Comparison of ENCODE assay signal across 1 cellular context in genomic region chr12:94930216-94930654, GRCh38.
TF ChIP-seq lines count a peak whose summit lies in the region.

No MANE protein-coding gene starts in this region.

TF ChIP-seq in HepG2, 621 proteins besides CTCF, POLR2A, EP300 and RAD21 (continued from another document and continues in another):
- TF ChIP-seq LCORL (IDR thresholded peaks at IDR 0.05), result peak; percentile 84
- peak; percentile 78 for TF ChIP-seq LCORL (CRISPR knock-in tag; IDR thresholded peaks at IDR 0.05)
- 0 out of 2 replicates have a peak, but pooled peaks have one; percentile 26 for TF ChIP-seq ZNF792 (CRISPR knock-in tag; IDR thresholded peaks at IDR 0.05)
- no peak for TF ChIP-seq ZNF782 (CRISPR knock-in tag; IDR thresholded peaks at IDR 0.05; ENCODE audit: borderline replicate concordance)
- TF ChIP-seq PITX1 (CRISPR knock-in tag; IDR thresholded peaks at IDR 0.05), result peak; percentile 85
- TF ChIP-seq GZF1 (CRISPR knock-in tag; IDR thresholded peaks at IDR 0.05), result no peak
- peak; percentile 87 for TF ChIP-seq PPARG (CRISPR knock-in tag; conservative IDR thresholded peaks at IDR 0.05)
- peak; percentile 67 for TF ChIP-seq BRF2 (CRISPR knock-in tag; IDR thresholded peaks at IDR 0.05)
- TF ChIP-seq ZSCAN31 (CRISPR knock-in tag; IDR thresholded peaks at IDR 0.05; ENCODE audit: low read depth), result no peak
- TF ChIP-seq, protein P1, sequence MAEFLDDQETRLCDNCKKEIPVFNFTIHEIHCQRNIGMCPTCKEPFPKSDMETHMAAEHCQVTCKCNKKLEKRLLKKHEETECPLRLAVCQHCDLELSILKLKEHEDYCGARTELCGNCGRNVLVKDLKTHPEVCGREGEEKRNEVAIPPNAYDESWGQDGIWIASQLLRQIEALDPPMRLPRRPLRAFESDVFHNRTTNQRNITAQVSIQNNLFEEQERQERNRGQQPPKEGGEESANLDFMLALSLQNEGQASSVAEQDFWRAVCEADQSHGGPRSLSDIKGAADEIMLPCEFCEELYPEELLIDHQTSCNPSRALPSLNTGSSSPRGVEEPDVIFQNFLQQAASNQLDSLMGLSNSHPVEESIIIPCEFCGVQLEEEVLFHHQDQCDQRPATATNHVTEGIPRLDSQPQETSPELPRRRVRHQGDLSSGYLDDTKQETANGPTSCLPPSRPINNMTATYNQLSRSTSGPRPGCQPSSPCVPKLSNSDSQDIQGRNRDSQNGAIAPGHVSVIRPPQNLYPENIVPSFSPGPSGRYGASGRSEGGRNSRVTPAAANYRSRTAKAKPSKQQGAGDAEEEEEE (CRISPR knock-in tag; IDR thresholded peaks at IDR 0.05; ENCODE audit: borderline replicate concordance), result no peak
- peak; percentile 79; the same call in 1 of the 2 replicates for TF ChIP-seq ZNF331 (CRISPR knock-in tag; IDR thresholded peaks at IDR 0.05)
- peak; percentile 59; the same call in 1 of the 2 replicates for TF ChIP-seq THRA (CRISPR knock-in tag; IDR thresholded peaks at IDR 0.05; ENCODE audit: borderline replicate concordance)
- no peak for TF ChIP-seq POLR2G (IDR thresholded peaks at IDR 0.05; ENCODE audit: low read depth, low read length)
- TF ChIP-seq MYPOP (CRISPR knock-in tag; IDR thresholded peaks at IDR 0.05), result peak; percentile 64; the same call in 1 of the 2 replicates
- TF ChIP-seq ZNF556 (CRISPR knock-in tag; IDR thresholded peaks at IDR 0.05; ENCODE audit: borderline replicate concordance), result peak; percentile 58; the same call in 1 of the 2 replicates
- TF ChIP-seq NAIF1 (CRISPR knock-in tag; IDR thresholded peaks at IDR 0.05; ENCODE audit: borderline replicate concordance), result 0 out of 2 replicates have a peak, but pooled peaks have one; percentile 55
- TF ChIP-seq CREB1 (IDR thresholded peaks at IDR 0.05), result no peak
- peak; percentile 77 for TF ChIP-seq CREB1 (CRISPR knock-in tag; IDR thresholded peaks at IDR 0.05)
- no peak for TF ChIP-seq RELA (CRISPR knock-in tag; IDR thresholded peaks at IDR 0.05)
- TF ChIP-seq NCOA5 (CRISPR knock-in tag; IDR thresholded peaks at IDR 0.05), result no peak
- no peak for TF ChIP-seq ZKSCAN1 (IDR thresholded peaks at IDR 0.05; ENCODE audit: low read length)
- no peak for TF ChIP-seq TAF1 (CRISPR knock-in tag; IDR thresholded peaks at IDR 0.05)
- peak; percentile 72; the same call in 1 of the 2 replicates for TF ChIP-seq HNF1A (IDR thresholded peaks at IDR 0.05; ENCODE audit: low read depth)
- TF ChIP-seq HNF1A (CRISPR knock-in tag; IDR thresholded peaks at IDR 0.05; ENCODE audit: borderline replicate concordance), result 0 out of 2 replicates have a peak, but pooled peaks have one; percentile 52
- peak; percentile 86 for TF ChIP-seq RXRB (CRISPR knock-in tag; IDR thresholded peaks at IDR 0.05; ENCODE audit: borderline replicate concordance)
- no peak for TF ChIP-seq ZNF816 (CRISPR knock-in tag; IDR thresholded peaks at IDR 0.05; ENCODE audit: borderline replicate concordance)
- TF ChIP-seq AKAP8 (CRISPR knock-in tag; IDR thresholded peaks at IDR 0.05), result 0 out of 2 replicates have a peak, but pooled peaks have one; percentile 39
- TF ChIP-seq IRX3 (CRISPR knock-in tag; IDR thresholded peaks at IDR 0.05; ENCODE audit: borderline replicate concordance, low read depth), result peak; percentile 67; the same call in 1 of the 2 replicates
- TF ChIP-seq TEAD3 (CRISPR knock-in tag; optimal IDR thresholded peaks at IDR 0.05; ENCODE audit: borderline replicate concordance), result peak; percentile 75
- peak; percentile 84 for TF ChIP-seq FOXA1 (IDR thresholded peaks at IDR 0.05)
- peak; percentile 73 for TF ChIP-seq FOXA1 (CRISPR knock-in tag; IDR thresholded peaks at IDR 0.05)
- TF ChIP-seq HMG20B (CRISPR knock-in tag; conservative IDR thresholded peaks at IDR 0.05), result peak; percentile 73; the same call in 1 of the 2 replicates
- TF ChIP-seq ZNF609 (CRISPR knock-in tag; IDR thresholded peaks at IDR 0.05; ENCODE audit: borderline replicate concordance), result peak; percentile 98
- no peak for TF ChIP-seq ZNF577 (CRISPR knock-in tag; IDR thresholded peaks at IDR 0.05; ENCODE audit: borderline replicate concordance, low read depth)
- TF ChIP-seq HOXA7 (CRISPR knock-in tag; IDR thresholded peaks at IDR 0.05), result no peak
- peak; percentile 90; the same call in 1 of the 2 replicates for TF ChIP-seq FOXJ3 (CRISPR knock-in tag; IDR thresholded peaks at IDR 0.05; ENCODE audit: borderline replicate concordance)
- TF ChIP-seq HNF4A (CRISPR knock-in tag; IDR thresholded peaks at IDR 0.05), result peak; percentile 84
- no peak for TF ChIP-seq GABPA (IDR thresholded peaks at IDR 0.05; ENCODE audit: low read depth, low read length)
- TF ChIP-seq GABPA (CRISPR knock-in tag; IDR thresholded peaks at IDR 0.05; ENCODE audit: low read depth), result peak; percentile 36
- TF ChIP-seq AGO2 (optimal IDR thresholded peaks at IDR 0.05; ENCODE audit: low read depth, low read length), result no peak
- peak; percentile 50 for TF ChIP-seq ASH2L (IDR thresholded peaks at IDR 0.05; ENCODE audit: insufficient read length, low read depth, low read length)
- no peak for TF ChIP-seq SOX6 (IDR thresholded peaks at IDR 0.05)
- TF ChIP-seq SOX6 (CRISPR knock-in tag; IDR thresholded peaks at IDR 0.05), result peak; percentile 91
- peak; percentile 65 for TF ChIP-seq HNF4G (IDR thresholded peaks at IDR 0.05; ENCODE audit: borderline replicate concordance, low read depth, low read length)
- TF ChIP-seq HNF4G (CRISPR knock-in tag; IDR thresholded peaks at IDR 0.05; ENCODE audit: borderline replicate concordance, low read depth), result no peak
- peak; percentile 68; the same call in 1 of the 2 replicates for TF ChIP-seq ZMYM3 (CRISPR knock-in tag; IDR thresholded peaks at IDR 0.05)
- TF ChIP-seq CHD4 (IDR thresholded peaks at IDR 0.05; ENCODE audit: borderline replicate concordance, low read length), result peak; percentile 67; the same call in 1 of the 2 replicates
- TF ChIP-seq SMAD3 (CRISPR knock-in tag; IDR thresholded peaks at IDR 0.05), result peak; percentile 67; the same call in 1 of the 2 replicates
- peak; percentile 80; the same call in 1 of the 2 replicates for TF ChIP-seq ZSCAN9 (CRISPR knock-in tag; IDR thresholded peaks at IDR 0.05; ENCODE audit: borderline replicate concordance)
- no peak for TF ChIP-seq ZNF616 (CRISPR knock-in tag; IDR thresholded peaks at IDR 0.05; ENCODE audit: low read depth)
- no peak for TF ChIP-seq MED13 (CRISPR knock-in tag; IDR thresholded peaks at IDR 0.05)
- no peak for TF ChIP-seq ZNF432 (CRISPR knock-in tag; IDR thresholded peaks at IDR 0.05; ENCODE audit: borderline replicate concordance)
- TF ChIP-seq SKI (IDR thresholded peaks at IDR 0.05; ENCODE audit: partially characterized antibody), result peak; percentile 26
- TF ChIP-seq, protein P2, sequence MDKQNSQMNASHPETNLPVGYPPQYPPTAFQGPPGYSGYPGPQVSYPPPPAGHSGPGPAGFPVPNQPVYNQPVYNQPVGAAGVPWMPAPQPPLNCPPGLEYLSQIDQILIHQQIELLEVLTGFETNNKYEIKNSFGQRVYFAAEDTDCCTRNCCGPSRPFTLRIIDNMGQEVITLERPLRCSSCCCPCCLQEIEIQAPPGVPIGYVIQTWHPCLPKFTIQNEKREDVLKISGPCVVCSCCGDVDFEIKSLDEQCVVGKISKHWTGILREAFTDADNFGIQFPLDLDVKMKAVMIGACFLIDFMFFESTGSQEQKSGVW (CRISPR knock-in tag; IDR thresholded peaks at IDR 0.05; ENCODE audit: borderline replicate concordance), result no peak
- no peak for TF ChIP-seq ZNF597 (CRISPR knock-in tag; IDR thresholded peaks at IDR 0.05)
- TF ChIP-seq KLF11 (CRISPR knock-in tag; IDR thresholded peaks at IDR 0.05), result no peak
